In genomic region chr1:225477296-225477911, GRCh38 we compare ENCODE assay signal across 1 cellular context.
TF ChIP-seq lines count a peak whose summit lies in the region.

No MANE protein-coding gene starts in this region.

TF ChIP-seq in K562, 482 proteins besides CTCF, POLR2A, EP300 and RAD21 (continued from another document):
- TF ChIP-seq CREB3 (tag; conservative IDR thresholded peaks at IDR 0.05; ENCODE audit: low read depth) (no peak), MED1 (CRISPR knock-in tag; IDR thresholded peaks at IDR 0.05; ENCODE audit: borderline replicate concordance) (no peak)
